Comparison of ENCODE assay signal across 1 cellular context in the genomic region with DNA sequence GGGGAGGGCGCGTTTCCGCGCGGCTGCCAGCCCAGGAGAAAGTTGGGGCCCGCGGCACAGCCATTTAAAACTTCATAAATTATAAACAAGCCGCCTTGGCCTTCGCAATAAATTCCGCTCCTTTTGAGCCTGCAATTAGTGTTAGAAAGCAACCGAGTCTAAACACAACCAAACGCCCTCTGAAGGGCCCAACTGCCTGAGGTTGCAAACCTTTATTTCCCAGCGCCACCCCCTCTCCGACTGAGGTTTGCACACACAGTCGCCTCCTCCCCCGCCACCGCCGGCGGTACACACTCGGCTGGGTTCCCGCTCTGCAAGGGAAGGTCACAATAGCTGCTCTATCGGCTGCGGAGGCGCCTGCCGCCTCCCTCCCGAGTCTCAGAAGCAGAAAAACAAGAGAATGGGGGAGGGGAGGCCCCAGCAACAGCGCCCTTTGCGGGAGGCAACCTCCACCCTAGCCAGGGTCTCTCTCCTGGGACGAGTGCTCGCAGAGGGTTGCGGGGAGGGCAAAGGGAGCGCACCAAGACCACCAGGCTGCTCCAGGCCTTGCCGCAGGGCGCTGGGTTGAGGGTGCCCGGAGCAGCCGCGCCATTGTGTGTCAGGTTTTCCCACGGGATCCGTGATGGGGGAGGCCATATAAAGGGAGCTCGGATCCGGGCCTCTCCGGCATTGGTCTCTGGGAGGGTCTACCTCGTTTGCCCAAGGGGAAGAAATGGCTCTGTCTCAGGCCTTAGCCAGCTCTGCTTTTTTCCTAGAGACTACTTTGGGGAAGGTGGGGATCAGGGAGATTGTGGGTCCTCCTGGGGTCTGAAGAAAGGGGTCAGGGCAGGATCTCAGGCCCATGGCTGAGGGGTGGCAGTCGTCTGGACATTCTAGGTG.
TF ChIP-seq lines count a peak whose summit lies in the region.

No MANE protein-coding gene starts in this region.

TF ChIP-seq in IMR-90, 13 proteins besides CTCF, POLR2A, EP300 and RAD21:
- no peak for TF ChIP-seq RCOR1 (IDR thresholded peaks at IDR 0.05; ENCODE audit: insufficient replicate concordance, low read length)
- no peak for TF ChIP-seq CHD1 (IDR thresholded peaks at IDR 0.05; ENCODE audit: low read depth, low read length)
- no peak for TF ChIP-seq FOS (IDR thresholded peaks at IDR 0.05; ENCODE audit: low read depth, low read length)
- TF ChIP-seq, protein P1, sequence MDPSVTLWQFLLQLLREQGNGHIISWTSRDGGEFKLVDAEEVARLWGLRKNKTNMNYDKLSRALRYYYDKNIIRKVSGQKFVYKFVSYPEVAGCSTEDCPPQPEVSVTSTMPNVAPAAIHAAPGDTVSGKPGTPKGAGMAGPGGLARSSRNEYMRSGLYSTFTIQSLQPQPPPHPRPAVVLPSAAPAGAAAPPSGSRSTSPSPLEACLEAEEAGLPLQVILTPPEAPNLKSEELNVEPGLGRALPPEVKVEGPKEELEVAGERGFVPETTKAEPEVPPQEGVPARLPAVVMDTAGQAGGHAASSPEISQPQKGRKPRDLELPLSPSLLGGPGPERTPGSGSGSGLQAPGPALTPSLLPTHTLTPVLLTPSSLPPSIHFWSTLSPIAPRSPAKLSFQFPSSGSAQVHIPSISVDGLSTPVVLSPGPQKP (IDR thresholded peaks at IDR 0.05; ENCODE audit: borderline replicate concordance, low read depth, low read length), result no peak
- TF ChIP-seq NFE2L2 (IDR thresholded peaks at IDR 0.05; ENCODE audit: low read depth, low read length), result no peak
- TF ChIP-seq MAFK (IDR thresholded peaks at IDR 0.05; ENCODE audit: low read depth, low read length), result no peak
- TF ChIP-seq, protein P2, sequence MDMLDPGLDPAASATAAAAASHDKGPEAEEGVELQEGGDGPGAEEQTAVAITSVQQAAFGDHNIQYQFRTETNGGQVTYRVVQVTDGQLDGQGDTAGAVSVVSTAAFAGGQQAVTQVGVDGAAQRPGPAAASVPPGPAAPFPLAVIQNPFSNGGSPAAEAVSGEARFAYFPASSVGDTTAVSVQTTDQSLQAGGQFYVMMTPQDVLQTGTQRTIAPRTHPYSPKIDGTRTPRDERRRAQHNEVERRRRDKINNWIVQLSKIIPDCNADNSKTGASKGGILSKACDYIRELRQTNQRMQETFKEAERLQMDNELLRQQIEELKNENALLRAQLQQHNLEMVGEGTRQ (IDR thresholded peaks at IDR 0.05; ENCODE audit: low read depth, low read length), result no peak
- no peak for TF ChIP-seq SMC3 (IDR thresholded peaks at IDR 0.05; ENCODE audit: low read depth, low read length)
- no peak for TF ChIP-seq RFX5 (IDR thresholded peaks at IDR 0.05; ENCODE audit: low read depth, low read length)
- TF ChIP-seq MXI1 (IDR thresholded peaks at IDR 0.05; ENCODE audit: borderline replicate concordance, low read depth, low read length), result no peak
- no peak for TF ChIP-seq CEBPB (IDR thresholded peaks at IDR 0.05; ENCODE audit: low read depth, low read length)
- TF ChIP-seq MAZ (IDR thresholded peaks at IDR 0.05; ENCODE audit: borderline replicate concordance, low read depth, low read length), result no peak
- no peak for TF ChIP-seq BHLHE40 (IDR thresholded peaks at IDR 0.05; ENCODE audit: low read depth, low read length)
